In genomic region chr1:31394628-31395193, GRCh38 we compare ENCODE assay signal across 8 cellular contexts. TPM values are rescaled to one million over a fixed set of nuclear protein-coding genes. Genes with fewer than 3 reads are reported as not detected.
DNase-seq lines count a peak whose midpoint lies in the region; ATAC-seq and TF ChIP-seq lines count a peak whose summit lies in the region.

No MANE protein-coding gene starts in this region.

- no peaks in the 10 kb centered on the region for H3K36me3 ChIP-seq in heart right ventricle
- H3K36me3 ChIP-seq in upper lobe of right lung = no peaks in the 10 kb centered on the region

- H3K27ac ChIP-seq in heart right ventricle (peak overlapping the region in 5 of 10 donors; percentile 42 to 55 (median 44)), upper lobe of right lung (no peak overlapping the region)

- WGBS in heart right ventricle, 2 donors = 1 to 2% methylated on average over 35 of the region's 35 CpGs

- TF ChIP-seq CTCF in heart right ventricle (IDR thresholded peaks at IDR 0.05) (peak; percentile 74 to 96 (median 91)), progenitor cell of endocrine pancreas (IDR thresholded peaks at IDR 0.05; ENCODE audit: unreplicated experiment) (peak; percentile 89), upper lobe of right lung (IDR thresholded peaks at IDR 0.05) (peak; percentile 87)

- H3K36me3 Mint-ChIP-seq in activated naive CD8-positive, alpha-beta T cell = no peaks in the 10 kb centered on the region
- H3K36me3 Mint-ChIP-seq in progenitor cell of endocrine pancreas (ENCODE audit: insufficient read depth) = no peaks in the 10 kb centered on the region

- H3K4me3 Mint-ChIP-seq in activated naive CD8-positive, alpha-beta T cell = peak overlapping the region; percentile 83
- H3K4me3 Mint-ChIP-seq in progenitor cell of endocrine pancreas (ENCODE audit: low read depth) = peak overlapping the region; percentile 67

- H3K9me3 Mint-ChIP-seq in activated naive CD8-positive, alpha-beta T cell (ENCODE audit: low read depth) = no peaks in the 10 kb centered on the region
- H3K9me3 Mint-ChIP-seq in progenitor cell of endocrine pancreas (ENCODE audit: low read depth) = no peaks in the 10 kb centered on the region

- peaks cover 11% of the 10 kb centered on the region for H3K4me1 Mint-ChIP-seq in activated naive CD8-positive, alpha-beta T cell (ENCODE audit: low read depth)
- H3K4me1 Mint-ChIP-seq in progenitor cell of endocrine pancreas (ENCODE audit: low read depth) = peaks cover 10% of the 10 kb centered on the region

- DNase-seq in D341Med (ENCODE audit: low spot score) = peak; percentile 89
- DNase-seq in NCI-H1092 treated with DMSO at 0.1 percent for 48 hours (lab: John Stamatoyannopoulos, UW) = peak; percentile 76
- DNase-seq in SKM-1 treated with dmso at 0.1 percent for 144 hours (lab: John Stamatoyannopoulos, UW; ENCODE audit: unreplicated experiment) = peak; percentile 81
- DNase-seq in heart right ventricle = peak; percentile 81 to 82
- peak; percentile 85 for DNase-seq in progenitor cell of endocrine pancreas (ENCODE audit: low spot score, unreplicated experiment)
- peak; percentile 94 for DNase-seq in upper lobe of right lung

- H3K27me3 Mint-ChIP-seq in activated naive CD8-positive, alpha-beta T cell = no peaks in the 10 kb centered on the region
- H3K27me3 Mint-ChIP-seq in progenitor cell of endocrine pancreas = peaks cover 8% of the 10 kb centered on the region

- ATAC-seq in GM21723 (IDR thresholded peaks at IDR 0.05; ENCODE audit: unreplicated experiment) (peak; percentile 67), heart right ventricle (peak; percentile 89 to 97 (median 94)), upper lobe of right lung (peak; percentile 97)

- H3K27me3 ChIP-seq in heart right ventricle = peaks cover 0 to 4% (median 0%) of the 10 kb centered on the region in 7 donors
- no peaks in the 10 kb centered on the region for H3K27me3 ChIP-seq in upper lobe of right lung

- H3K27ac Mint-ChIP-seq in activated naive CD8-positive, alpha-beta T cell = no peak overlapping the region
- H3K27ac Mint-ChIP-seq in progenitor cell of endocrine pancreas = no peak overlapping the region

- intact Hi-C loops in heart right ventricle (cut with DNase I) (loop anchor here in 6 of 10 donors (1.0 to 10.0 kb wide), 5 partner anchors 26 to 153 kb away; no protein-coding TSS in a partner anchor), upper lobe of right lung (cut with DNase I) (no loop called here)

- H3K4me3 ChIP-seq in heart right ventricle = peak overlapping the region in 9 of 10 donors; percentile 8 to 53 (median 44)
- peak overlapping the region; percentile 36 for H3K4me3 ChIP-seq in upper lobe of right lung

- H3K9me3 ChIP-seq in heart right ventricle (no peaks in the 10 kb centered on the region), upper lobe of right lung (no peaks in the 10 kb centered on the region)

- H3K4me1 ChIP-seq in heart right ventricle = peaks cover 0 to 22% (median 4%) of the 10 kb centered on the region in 9 donors
- H3K4me1 ChIP-seq in upper lobe of right lung = peaks cover 11% of the 10 kb centered on the region

RNA-seq across cellular contexts. Expression of gene SERINC2, which starts 18.3 kb away (rescaled TPM):
- 1 to 10 TPM in 7 of 10 donors, under 1 TPM in 3; 0.71 to 7.6 (median 1.6) TPM for total RNA-seq in heart right ventricle
- 1 to 10 TPM; 2.6 to 3.9 TPM for polyA plus RNA-seq in heart right ventricle
- 58.8 and 65.7 TPM in 2 replicates for total RNA-seq in progenitor cell of endocrine pancreas
- 40.6 TPM for total RNA-seq in upper lobe of right lung

RNA-seq across cellular contexts. Expression of gene FABP3, which starts 21.8 kb away (rescaled TPM):
- total RNA-seq in heart right ventricle = 1,000 to 10,000 TPM; 2,977 to 6,049 (median 4,967) TPM
- polyA plus RNA-seq in heart right ventricle = 1,000 to 10,000 TPM; 5,936 to 6,968 TPM
- 0.73 and 0.74 TPM in 2 replicates for total RNA-seq in progenitor cell of endocrine pancreas
- total RNA-seq in upper lobe of right lung = 63.6 TPM

Comparison
In these comparisons a context has a peak if more than half of its experiments do, and no peak if none do; other contexts are left out.
1. RNA of gene FABP3, which starts 21.8 kb away (total RNA-seq): 2,977 to 6,049 TPM in heart right ventricle; 63.6 TPM in upper lobe of right lung (single experiment) and 0.73 to 0.74 TPM in progenitor cell of endocrine pancreas; every median in the first group is over 10 times any median in the second.
2. Peak in every context shown above with its lines, with median percentiles within 50 percentile points of each other: DNase-seq, ATAC-seq and CTCF ChIP-seq.